9 cellular contexts compared by ENCODE assay signal in the genomic region with DNA sequence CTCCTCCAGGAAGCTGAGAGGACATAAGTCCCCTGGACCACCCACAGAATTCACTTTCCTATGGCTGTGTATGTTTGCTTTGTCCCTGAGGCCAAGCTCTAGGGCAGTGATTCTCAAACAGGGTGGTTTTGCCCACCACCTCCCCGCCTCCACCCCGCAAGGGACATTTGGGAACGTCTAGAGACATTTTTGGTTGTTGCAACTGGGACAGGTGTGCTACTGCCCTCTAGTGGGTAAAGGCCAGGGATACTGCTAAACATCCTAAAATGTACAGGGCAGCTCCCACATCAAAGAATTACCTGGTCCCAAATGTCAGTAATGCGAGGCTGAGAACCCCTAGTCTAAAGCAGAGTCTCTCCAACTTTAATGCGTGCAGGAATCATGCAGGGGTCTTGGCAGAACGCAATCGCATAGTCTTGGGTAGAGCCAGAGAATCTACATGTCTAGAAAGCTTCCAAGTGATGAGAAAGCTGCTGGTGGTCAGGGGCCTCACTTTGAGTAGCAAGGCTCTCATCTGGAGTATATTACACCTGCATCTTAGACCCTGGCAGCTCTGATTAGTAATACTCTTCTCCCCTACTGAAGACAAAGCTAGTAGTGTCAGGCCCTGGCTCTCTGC. TPM values are rescaled to one million over a fixed set of nuclear protein-coding genes. Genes with fewer than 3 reads are reported as not detected.
DNase-seq lines count a peak whose midpoint lies in the region; ATAC-seq and TF ChIP-seq lines count a peak whose summit lies in the region.
"Had no signal": no experiment of that assay in that cellular context is flagged by ENCODE, and none has a peak within 500 bp of the region (broad histone marks: within the 10 kb centered on the region; RNA-seq: fewer than 3 reads in every experiment).

No MANE protein-coding gene starts in this region.

- intact Hi-C loops in upper lobe of right lung (cut with DNase I), result loop anchor here (10.0 kb wide), 1 partner anchor 51 kb away; no protein-coding TSS in a partner anchor

- TF ChIP-seq CTCF in OCI-LY3 (IDR thresholded peaks at IDR 0.05; ENCODE audit: low read depth, low read length) (peak; percentile 86), neural progenitor cell (IDR thresholded peaks at IDR 0.05) (peak; percentile 79), upper lobe of right lung (IDR thresholded peaks at IDR 0.05) (peak; percentile 78)

- H3K9ac ChIP-seq in OCI-LY3 (ENCODE audit: low read length) (no peak overlapping the region), neural progenitor cell (no peak overlapping the region)

- H2AFZ ChIP-seq in OCI-LY3 (ENCODE audit: low read depth, low read length) (no peak overlapping the region), neural progenitor cell (replicated peaks) (no peak overlapping the region)

- H3K4me3 Mint-ChIP-seq in neural progenitor cell, result no peak overlapping the region

- no peaks in the 10 kb centered on the region for H3K36me3 Mint-ChIP-seq in neural progenitor cell

- peak; percentile 63 for DNase-seq in CD1c-positive myeloid dendritic cell (ENCODE audit: extremely low spot score)
- peak; percentile 55 for DNase-seq in HCEC 1CT
- DNase-seq in activated T-cell treated with anti-CD3 and anti-CD28 coated beads, Interleukin-2, amount 50 U/mL, for 1 hour, result peak; percentile 52
- DNase-seq in fibroblast of gingiva (ENCODE audit: low read depth), result peak; percentile 56
- peak; percentile 80 for DNase-seq in neural progenitor cell (ENCODE audit: low spot score)
- no peak for DNase-seq in upper lobe of right lung

- no peak overlapping the region for H3K27ac Mint-ChIP-seq in neural progenitor cell

- H3K27ac ChIP-seq in OCI-LY3 (ENCODE audit: low read length) (no peak overlapping the region), neural progenitor cell (no peak overlapping the region), upper lobe of right lung (no peak overlapping the region)

- no peaks in the 10 kb centered on the region for H3F3A ChIP-seq in neural progenitor cell (ENCODE audit: low read depth)

- H3K27me3 ChIP-seq in OCI-LY3 (ENCODE audit: low read depth, low read length) (no peaks in the 10 kb centered on the region), neural progenitor cell (peaks cover 50% of the 10 kb centered on the region), upper lobe of right lung (peaks cover 44% of the 10 kb centered on the region)

- H3K4me3 ChIP-seq in OCI-LY3 (ENCODE audit: low read length) (no peak overlapping the region), neural progenitor cell (no peak overlapping the region), upper lobe of right lung (no peak overlapping the region)

- no peaks in the 10 kb centered on the region for H3K9me3 ChIP-seq in OCI-LY3 (ENCODE audit: insufficient read depth, low read length)
- H3K9me3 ChIP-seq in neural progenitor cell (ENCODE audit: low read depth), result no peaks in the 10 kb centered on the region
- no peaks in the 10 kb centered on the region for H3K9me3 ChIP-seq in upper lobe of right lung

- no peaks in the 10 kb centered on the region for H3K9me3 Mint-ChIP-seq in neural progenitor cell

- no peaks in the 10 kb centered on the region for H3K4me1 ChIP-seq in OCI-LY3 (ENCODE audit: low read length)
- no peaks in the 10 kb centered on the region for H3K4me1 ChIP-seq in neural progenitor cell
- peaks cover 12% of the 10 kb centered on the region for H3K4me1 ChIP-seq in upper lobe of right lung

- H4K20me1 ChIP-seq in OCI-LY3 (ENCODE audit: insufficient read depth, low read length) (peaks cover 26% of the 10 kb centered on the region; the same call in 1 of the 2 replicates), neural progenitor cell (ENCODE audit: low read depth) (no peaks in the 10 kb centered on the region)

- H3K4me1 Mint-ChIP-seq in neural progenitor cell, result peaks cover under 1% of the 10 kb centered on the region

- H3K36me3 ChIP-seq in OCI-LY3 (replicated peaks; ENCODE audit: low read depth, low read length) (peaks cover 52% of the 10 kb centered on the region), neural progenitor cell (no peaks in the 10 kb centered on the region), upper lobe of right lung (no peaks in the 10 kb centered on the region)

- ATAC-seq in upper lobe of right lung (peak; percentile 78), GM18873 (IDR thresholded peaks at IDR 0.05; ENCODE audit: low FRiP score, unreplicated experiment) (no peak)

- no peak overlapping the region for H3K4me2 ChIP-seq in OCI-LY3 (ENCODE audit: low read length)
- H3K4me2 ChIP-seq in neural progenitor cell, result no peak overlapping the region

- H3K27me3 Mint-ChIP-seq in neural progenitor cell (ENCODE audit: insufficient read depth, low read depth), result peaks cover 18% of the 10 kb centered on the region

- H3K79me2 ChIP-seq in OCI-LY3 (ENCODE audit: low read length) (no peaks in the 10 kb centered on the region), neural progenitor cell (ENCODE audit: low read depth) (no peaks in the 10 kb centered on the region)

RNA-seq across cellular contexts. Expression of a gene that starts 5.1 kb away (rescaled TPM):
- 0.03 TPM in 1 of 2 replicates, not detected in the other for total RNA-seq in neural progenitor cell (ENCODE audit: low replicate concordance)
- total RNA-seq in upper lobe of right lung, result 1.6 TPM
- total RNA-seq: subcutaneous adipose tissue had no signal

RNA-seq across cellular contexts. Expression of a gene that starts 19.1 kb away (rescaled TPM):
- not detected in 2 replicates for total RNA-seq in neural progenitor cell (ENCODE audit: low replicate concordance)
- 1.3 TPM for total RNA-seq in upper lobe of right lung
- total RNA-seq: subcutaneous adipose tissue had no signal

RNA-seq across cellular contexts. Expression of a gene that starts 28.4 kb away (rescaled TPM):
- total RNA-seq in neural progenitor cell (ENCODE audit: low replicate concordance) (not detected in 2 replicates), upper lobe of right lung (1.8 TPM)
- total RNA-seq: subcutaneous adipose tissue had no signal
